ENCODE assay signal across 10 cellular contexts in the genomic region with DNA sequence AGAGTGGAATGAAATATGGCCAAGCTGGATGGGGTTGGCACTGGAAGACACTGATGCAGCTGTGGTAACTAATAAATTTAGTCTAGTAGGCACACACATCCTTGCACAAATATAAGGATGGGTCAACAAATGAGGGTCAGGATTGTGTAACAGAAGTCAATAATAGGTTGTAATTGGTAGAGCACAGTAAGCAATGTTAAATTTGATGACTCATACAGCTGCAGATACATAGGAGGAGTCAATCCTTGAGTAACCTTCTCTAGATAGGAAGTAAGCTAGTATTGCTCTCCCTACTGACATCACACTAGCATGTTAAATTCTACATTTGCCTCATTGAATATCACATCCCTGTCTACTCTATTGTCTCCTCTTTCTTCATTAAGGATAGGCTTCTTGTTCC.
DNase-seq lines count a peak whose midpoint lies in the region; ATAC-seq and TF ChIP-seq lines count a peak whose summit lies in the region.
"Had no signal": no experiment of that assay in that cellular context is flagged by ENCODE, and none has a peak within 500 bp of the region (broad histone marks: within the 10 kb centered on the region; RNA-seq: fewer than 3 reads in every experiment).

No MANE protein-coding gene starts in this region.

- H3K27ac ChIP-seq in lung (ENCODE audit: low read depth in 1 of 2, low read length in 1 of 2): no peak overlapping the region

- DNase-seq in HCEC 1CT (peak; percentile 78), NCI-H446 treated with DMSO at 0.1 percent for 48 hours (lab: John Stamatoyannopoulos, UW) (peak; percentile 23), adipocyte (ENCODE audit: low read depth) (peak; percentile 22), lung (ENCODE audit: low spot score) (no peak), NCI-H2196 (lab: John Stamatoyannopoulos, UW; ENCODE audit: unreplicated experiment) (no peak), ACHN (no peak)
- DNase-seq: naive B cell had no signal

- H3K4me1 ChIP-seq in adipocyte (ENCODE audit: control insufficient read depth, insufficient read depth, low read length): no peaks in the 10 kb centered on the region
- H3K4me1 ChIP-seq in lung (ENCODE audit: control insufficient read depth in 2 of 2, insufficient read depth in 2 of 2, low read length in 2 of 2): peaks cover 0 to 2% of the 10 kb centered on the region in 2 donors

- H3K4me3 ChIP-seq in adipocyte (ENCODE audit: low read length): no peak overlapping the region
- no peak overlapping the region for H3K4me3 ChIP-seq in lung

- no peak overlapping the region for H3K9ac ChIP-seq in adipocyte (ENCODE audit: low read length)

- in situ Hi-C loops in ACHN (cut with HindIII; ENCODE audit: low pct_ligation_motif_present, low pct_unique_long_range_greater_than_20kb, low sequenced_read_pairs): no loop called here

- no peaks in the 10 kb centered on the region for H3K27me3 ChIP-seq in adipocyte (replicated peaks; ENCODE audit: control insufficient read depth, insufficient read depth, low read length)
- H3K27me3 ChIP-seq in lung (ENCODE audit: control insufficient read depth, insufficient read depth): no peaks in the 10 kb centered on the region

- TF ChIP-seq CTCF in lung (IDR thresholded peaks at IDR 0.05; ENCODE audit: control extremely low read depth, extremely low read depth): no peak

- ATAC-seq in lung (ENCODE audit: insufficient read depth, low FRiP score) (peak; percentile 34), HG02798 (IDR thresholded peaks at IDR 0.05; ENCODE audit: poor library complexity, unreplicated experiment) (no peak)
- ATAC-seq: activated CD4-positive, CD25-positive, alpha-beta regulatory T cell treated with anti-CD3 and anti-CD28 coated beads, Interleukin-2, amount 50 U/mL, for 24 hours; stimulated activated memory B cell treated with anti-CD40 and anti-IgM and Interleukin-4, amounts not matched to agents 10 μg/mL and 1 μg/mL and 100 μg/mL, for 72 hours had no signal

- H3K9me3 ChIP-seq in adipocyte (ENCODE audit: control insufficient read depth, low read length) (no peaks in the 10 kb centered on the region), lung (ENCODE audit: control insufficient read depth in 2 of 2, insufficient read depth in 1 of 2, low read length in 1 of 2) (no peaks in the 10 kb centered on the region)

- no peaks in the 10 kb centered on the region for H3K36me3 ChIP-seq in adipocyte (ENCODE audit: control insufficient read depth, insufficient read depth, low read length, severe bottlenecking)
- no peaks in the 10 kb centered on the region for H3K36me3 ChIP-seq in lung (ENCODE audit: control insufficient read depth in 2 of 2, insufficient read depth in 2 of 2, low read length in 2 of 2)

Comparison
In these comparisons a context has a peak if more than half of its experiments do, and no peak if none do; other contexts are left out.
1. DNase-seq: peak in HCEC 1CT (single experiment), NCI-H446 treated with DMSO at 0.1 percent for 48 hours (single experiment) and adipocyte (single experiment); none in lung (single experiment), NCI-H2196 (single experiment) and ACHN (single experiment).